Comparison of ENCODE assay signal across 8 cellular contexts in the genomic region with DNA sequence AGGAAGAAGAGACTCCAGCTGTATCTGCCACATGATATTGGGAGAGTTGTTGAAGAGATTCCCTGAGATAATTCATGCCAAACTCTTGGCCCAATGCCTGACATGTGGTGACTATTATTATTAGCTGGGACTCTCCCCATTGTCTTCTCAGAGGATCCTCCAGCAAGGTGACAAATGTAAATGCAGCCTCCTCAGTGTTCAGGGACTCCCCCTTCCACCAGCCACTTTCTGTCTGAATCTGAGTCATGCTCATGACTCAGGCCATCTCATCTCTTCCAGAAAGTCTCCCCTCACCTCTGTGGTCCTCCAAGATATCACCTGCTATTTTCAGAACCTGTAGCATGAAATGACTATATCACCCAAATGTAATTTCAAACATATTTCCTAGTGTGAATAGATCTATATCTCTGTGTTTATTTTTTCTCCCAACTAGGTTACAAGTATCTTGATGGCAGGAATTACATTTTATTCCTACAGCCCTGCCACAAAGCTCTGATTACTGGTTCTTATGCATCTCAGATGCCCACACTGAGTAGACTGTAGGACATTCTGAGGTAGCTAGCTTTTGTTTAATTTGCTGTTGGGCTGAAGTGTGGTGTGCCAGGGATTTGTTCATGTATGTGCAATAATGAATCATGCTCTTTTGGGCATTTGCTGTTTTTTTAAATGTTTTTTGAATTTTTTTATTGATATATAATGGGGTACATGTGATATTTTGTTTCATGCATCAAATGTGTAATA.
DNase-seq lines count a peak whose midpoint lies in the region; ATAC-seq and TF ChIP-seq lines count a peak whose summit lies in the region.

No MANE protein-coding gene starts in this region.

- no peak overlapping the region for H3K4me3 Mint-ChIP-seq in activated CD8-positive, alpha-beta memory T cell treated with anti-CD3 and anti-CD28 coated beads, Interleukin-2, amount 10 ng/mL, durations not matched to agents 7 days and 5 days
- H3K4me3 Mint-ChIP-seq in WTC11: no peak overlapping the region

- no peaks in the 10 kb centered on the region for H3K9me3 Mint-ChIP-seq in activated CD8-positive, alpha-beta memory T cell treated with anti-CD3 and anti-CD28 coated beads, Interleukin-2, amount 10 ng/mL, durations not matched to agents 7 days and 5 days (ENCODE audit: low read depth)
- H3K9me3 Mint-ChIP-seq in WTC11: no peaks in the 10 kb centered on the region

- CTCF ChIA-PET in activated CD8-positive, alpha-beta memory T cell treated with anti-CD3 and anti-CD28 coated beads, Interleukin-2, amount 10 ng/mL, durations not matched to agents 7 days and 5 days (lab: Charles Lee): interaction anchor here (1.0 kb wide), 1 partner anchor 47 kb away, joined by 3 read pairs; no protein-coding TSS in a partner anchor
- CTCF ChIA-PET in WTC11 (lab: Charles Lee): no interaction called here

- POLR2A ChIA-PET in WTC11 (lab: Charles Lee): no interaction called here

- H3K4me1 Mint-ChIP-seq in activated CD8-positive, alpha-beta memory T cell treated with anti-CD3 and anti-CD28 coated beads, Interleukin-2, amount 10 ng/mL, durations not matched to agents 7 days and 5 days: peaks cover 40% of the 10 kb centered on the region
- no peaks in the 10 kb centered on the region for H3K4me1 Mint-ChIP-seq in WTC11

- peak; percentile 85 for ATAC-seq in HG03135 (IDR thresholded peaks at IDR 0.05; ENCODE audit: unreplicated experiment)
- ATAC-seq in activated CD8-positive, alpha-beta memory T cell treated with anti-CD3 and anti-CD28 coated beads, Interleukin-2, amount 10 ng/mL, durations not matched to agents 7 days and 5 days: peak; percentile 90
- no peak for ATAC-seq in WTC11

- H3K36me3 Mint-ChIP-seq in activated CD8-positive, alpha-beta memory T cell treated with anti-CD3 and anti-CD28 coated beads, Interleukin-2, amount 10 ng/mL, durations not matched to agents 7 days and 5 days: no peaks in the 10 kb centered on the region
- H3K36me3 Mint-ChIP-seq in WTC11: no peaks in the 10 kb centered on the region

- peak; percentile 80 for DNase-seq in activated effector memory CD4-positive, alpha-beta T cell treated with anti-CD3 and anti-CD28 coated beads, Interleukin-2, amount 50 U/mL, for 16 hours
- DNase-seq in activated effector memory CD4-positive, alpha-beta T cell treated with Interleukin-2 at 50 U/mL for 16 hours: no peak
- DNase-seq in activated CD8-positive, alpha-beta memory T cell treated with anti-CD3 and anti-CD28 coated beads, Interleukin-2, amount 10 ng/mL, durations not matched to agents 7 days and 5 days: peak; percentile 79
- DNase-seq in stimulated activated CD4-positive, alpha-beta T cell treated with anti-CD3 and anti-CD28 coated beads, Interleukin-12 subunit alpha, Interleukin-12 subunit beta, amount 100 ng/mL, for 4 hours: peak; percentile 36
- DNase-seq in NCI-H2081 (lab: John Stamatoyannopoulos, UW) (no peak), MV-4-11 (lab: John Stamatoyannopoulos, UW) (no peak), WTC11 (ENCODE audit: low spot score) (no peak)

- no peak for TF ChIP-seq CTCF in WTC11 (IDR thresholded peaks at IDR 0.05)

- H3K27me3 Mint-ChIP-seq in activated CD8-positive, alpha-beta memory T cell treated with anti-CD3 and anti-CD28 coated beads, Interleukin-2, amount 10 ng/mL, durations not matched to agents 7 days and 5 days: peaks cover 72% of the 10 kb centered on the region
- H3K27me3 Mint-ChIP-seq in WTC11 (ENCODE audit: low read depth): no peaks in the 10 kb centered on the region

- H3K27ac Mint-ChIP-seq in activated CD8-positive, alpha-beta memory T cell treated with anti-CD3 and anti-CD28 coated beads, Interleukin-2, amount 10 ng/mL, durations not matched to agents 7 days and 5 days: no peak overlapping the region
- no peak overlapping the region for H3K27ac Mint-ChIP-seq in WTC11

TF ChIP-seq in WTC11, 78 proteins besides CTCF, POLR2A, EP300 and RAD21 (continues in another document):
- TF ChIP-seq SMAD4 (CRISPR knock-in tag; IDR thresholded peaks at IDR 0.05) (no peak), TCF7 (CRISPR knock-in tag; IDR thresholded peaks at IDR 0.05; ENCODE audit: low read depth) (no peak), HMGA2 (CRISPR knock-in tag; IDR thresholded peaks at IDR 0.05) (no peak), SP1 (CRISPR knock-in tag; conservative IDR thresholded peaks at IDR 0.05) (no peak), FOXP1 (CRISPR knock-in tag; IDR thresholded peaks at IDR 0.05; ENCODE audit: borderline replicate concordance) (no peak), TEAD4 (CRISPR knock-in tag; IDR thresholded peaks at IDR 0.05) (no peak), JAZF1 (CRISPR knock-in tag; IDR thresholded peaks at IDR 0.05) (no peak), ZNF121 (CRISPR knock-in tag; IDR thresholded peaks at IDR 0.05) (no peak), ATF1 (CRISPR knock-in tag; IDR thresholded peaks at IDR 0.05) (no peak), RELA (CRISPR knock-in tag; IDR thresholded peaks at IDR 0.05; ENCODE audit: borderline replicate concordance) (no peak), PRRX2 (CRISPR knock-in tag; IDR thresholded peaks at IDR 0.05) (no peak)
- TF ChIP-seq, protein P1, sequence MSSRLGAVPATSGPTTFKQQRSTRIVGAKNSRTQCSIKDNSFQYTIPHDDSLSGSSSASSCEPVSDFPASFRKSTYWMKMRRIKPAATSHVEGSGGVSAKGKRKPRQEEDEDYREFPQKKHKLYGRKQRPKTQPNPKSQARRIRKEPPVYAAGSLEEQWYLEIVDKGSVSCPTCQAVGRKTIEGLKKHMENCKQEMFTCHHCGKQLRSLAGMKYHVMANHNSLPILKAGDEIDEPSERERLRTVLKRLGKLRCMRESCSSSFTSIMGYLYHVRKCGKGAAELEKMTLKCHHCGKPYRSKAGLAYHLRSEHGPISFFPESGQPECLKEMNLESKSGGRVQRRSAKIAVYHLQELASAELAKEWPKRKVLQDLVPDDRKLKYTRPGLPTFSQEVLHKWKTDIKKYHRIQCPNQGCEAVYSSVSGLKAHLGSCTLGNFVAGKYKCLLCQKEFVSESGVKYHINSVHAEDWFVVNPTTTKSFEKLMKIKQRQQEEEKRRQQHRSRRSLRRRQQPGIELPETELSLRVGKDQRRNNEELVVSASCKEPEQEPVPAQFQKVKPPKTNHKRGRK (CRISPR knock-in tag; IDR thresholded peaks at IDR 0.05; ENCODE audit: borderline replicate concordance): no peak
- TF ChIP-seq, protein P2, sequence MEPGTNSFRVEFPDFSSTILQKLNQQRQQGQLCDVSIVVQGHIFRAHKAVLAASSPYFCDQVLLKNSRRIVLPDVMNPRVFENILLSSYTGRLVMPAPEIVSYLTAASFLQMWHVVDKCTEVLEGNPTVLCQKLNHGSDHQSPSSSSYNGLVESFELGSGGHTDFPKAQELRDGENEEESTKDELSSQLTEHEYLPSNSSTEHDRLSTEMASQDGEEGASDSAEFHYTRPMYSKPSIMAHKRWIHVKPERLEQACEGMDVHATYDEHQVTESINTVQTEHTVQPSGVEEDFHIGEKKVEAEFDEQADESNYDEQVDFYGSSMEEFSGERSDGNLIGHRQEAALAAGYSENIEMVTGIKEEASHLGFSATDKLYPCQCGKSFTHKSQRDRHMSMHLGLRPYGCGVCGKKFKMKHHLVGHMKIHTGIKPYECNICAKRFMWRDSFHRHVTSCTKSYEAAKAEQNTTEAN (CRISPR knock-in tag; IDR thresholded peaks at IDR 0.05): no peak
- TF ChIP-seq, protein P3, sequence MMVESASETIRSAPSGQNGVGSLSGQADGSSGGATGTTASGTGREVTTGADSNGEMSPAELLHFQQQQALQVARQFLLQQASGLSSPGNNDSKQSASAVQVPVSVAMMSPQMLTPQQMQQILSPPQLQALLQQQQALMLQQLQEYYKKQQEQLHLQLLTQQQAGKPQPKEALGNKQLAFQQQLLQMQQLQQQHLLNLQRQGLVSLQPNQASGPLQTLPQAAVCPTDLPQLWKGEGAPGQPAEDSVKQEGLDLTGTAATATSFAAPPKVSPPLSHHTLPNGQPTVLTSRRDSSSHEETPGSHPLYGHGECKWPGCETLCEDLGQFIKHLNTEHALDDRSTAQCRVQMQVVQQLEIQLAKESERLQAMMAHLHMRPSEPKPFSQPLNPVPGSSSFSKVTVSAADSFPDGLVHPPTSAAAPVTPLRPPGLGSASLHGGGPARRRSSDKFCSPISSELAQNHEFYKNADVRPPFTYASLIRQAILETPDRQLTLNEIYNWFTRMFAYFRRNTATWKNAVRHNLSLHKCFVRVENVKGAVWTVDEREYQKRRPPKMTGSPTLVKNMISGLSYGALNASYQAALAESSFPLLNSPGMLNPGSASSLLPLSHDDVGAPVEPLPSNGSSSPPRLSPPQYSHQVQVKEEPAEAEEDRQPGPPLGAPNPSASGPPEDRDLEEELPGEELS (CRISPR knock-in tag; IDR thresholded peaks at IDR 0.05): no peak
- TF ChIP-seq, protein P4, sequence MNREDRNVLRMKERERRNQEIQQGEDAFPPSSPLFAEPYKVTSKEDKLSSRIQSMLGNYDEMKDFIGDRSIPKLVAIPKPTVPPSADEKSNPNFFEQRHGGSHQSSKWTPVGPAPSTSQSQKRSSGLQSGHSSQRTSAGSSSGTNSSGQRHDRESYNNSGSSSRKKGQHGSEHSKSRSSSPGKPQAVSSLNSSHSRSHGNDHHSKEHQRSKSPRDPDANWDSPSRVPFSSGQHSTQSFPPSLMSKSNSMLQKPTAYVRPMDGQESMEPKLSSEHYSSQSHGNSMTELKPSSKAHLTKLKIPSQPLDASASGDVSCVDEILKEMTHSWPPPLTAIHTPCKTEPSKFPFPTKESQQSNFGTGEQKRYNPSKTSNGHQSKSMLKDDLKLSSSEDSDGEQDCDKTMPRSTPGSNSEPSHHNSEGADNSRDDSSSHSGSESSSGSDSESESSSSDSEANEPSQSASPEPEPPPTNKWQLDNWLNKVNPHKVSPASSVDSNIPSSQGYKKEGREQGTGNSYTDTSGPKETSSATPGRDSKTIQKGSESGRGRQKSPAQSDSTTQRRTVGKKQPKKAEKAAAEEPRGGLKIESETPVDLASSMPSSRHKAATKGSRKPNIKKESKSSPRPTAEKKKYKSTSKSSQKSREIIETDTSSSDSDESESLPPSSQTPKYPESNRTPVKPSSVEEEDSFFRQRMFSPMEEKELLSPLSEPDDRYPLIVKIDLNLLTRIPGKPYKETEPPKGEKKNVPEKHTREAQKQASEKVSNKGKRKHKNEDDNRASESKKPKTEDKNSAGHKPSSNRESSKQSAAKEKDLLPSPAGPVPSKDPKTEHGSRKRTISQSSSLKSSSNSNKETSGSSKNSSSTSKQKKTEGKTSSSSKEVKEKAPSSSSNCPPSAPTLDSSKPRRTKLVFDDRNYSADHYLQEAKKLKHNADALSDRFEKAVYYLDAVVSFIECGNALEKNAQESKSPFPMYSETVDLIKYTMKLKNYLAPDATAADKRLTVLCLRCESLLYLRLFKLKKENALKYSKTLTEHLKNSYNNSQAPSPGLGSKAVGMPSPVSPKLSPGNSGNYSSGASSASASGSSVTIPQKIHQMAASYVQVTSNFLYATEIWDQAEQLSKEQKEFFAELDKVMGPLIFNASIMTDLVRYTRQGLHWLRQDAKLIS (CRISPR knock-in tag; IDR thresholded peaks at IDR 0.05; ENCODE audit: borderline replicate concordance): no peak

Comparison
In these comparisons a context has a peak if more than half of its experiments do, and no peak if none do; other contexts are left out.
1. DNase-seq: peak in activated effector memory CD4-positive, alpha-beta T cell treated with anti-CD3 and anti-CD28 coated beads, Interleukin-2, amount 50 U/mL, for 16 hours (single experiment), activated CD8-positive, alpha-beta memory T cell treated with anti-CD3 and anti-CD28 coated beads, Interleukin-2, amount 10 ng/mL, durations not matched to agents 7 days and 5 days (single experiment) and stimulated activated CD4-positive, alpha-beta T cell treated with anti-CD3 and anti-CD28 coated beads, Interleukin-12 subunit alpha, Interleukin-12 subunit beta, amount 100 ng/mL, for 4 hours (single experiment); none in activated effector memory CD4-positive, alpha-beta T cell treated with Interleukin-2 at 50 U/mL for 16 hours (single experiment), NCI-H2081 (0 of 2), MV-4-11 (single experiment) and WTC11 (single experiment).